Comparison of ENCODE assay signal across 7 cellular contexts in the genomic region with DNA sequence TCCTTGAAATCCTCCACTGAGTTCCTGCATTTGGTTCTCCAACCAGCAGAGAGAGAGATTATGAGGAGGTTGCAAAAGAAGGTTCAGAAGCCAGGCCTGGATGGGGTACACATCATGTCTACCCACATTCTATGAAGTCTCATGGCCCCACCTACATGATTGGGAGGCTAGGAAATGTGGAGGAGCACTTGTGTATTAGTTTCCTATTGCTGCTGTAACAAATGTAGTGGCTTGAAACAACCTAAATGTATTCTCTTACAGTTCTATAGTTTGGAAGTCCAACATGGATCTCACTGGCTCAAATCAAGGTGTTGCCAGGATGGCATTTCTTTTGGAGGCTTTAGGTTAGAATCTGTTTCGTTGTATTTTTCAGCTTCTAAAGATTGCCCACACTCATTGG.
"Had no signal": no experiment of that assay in that cellular context is flagged by ENCODE, and none has a peak within 500 bp of the region (broad histone marks: within the 10 kb centered on the region; RNA-seq: fewer than 3 reads in every experiment).

No MANE protein-coding gene starts in this region.

- ATAC-seq: GM23338 had no signal

- DNase-seq: H9, HCEC 1CT, KG1 had no signal

- H3K4me3 ChIP-seq: GM23338 had no signal

- FAIRE-seq: H1, H54, HTR-8/SVneo had no signal

- H3K4me2 ChIP-seq: GM23338 had no signal

- H2AFZ ChIP-seq: GM23338 had no signal
